24 cellular contexts compared by ENCODE assay signal in the genomic region with DNA sequence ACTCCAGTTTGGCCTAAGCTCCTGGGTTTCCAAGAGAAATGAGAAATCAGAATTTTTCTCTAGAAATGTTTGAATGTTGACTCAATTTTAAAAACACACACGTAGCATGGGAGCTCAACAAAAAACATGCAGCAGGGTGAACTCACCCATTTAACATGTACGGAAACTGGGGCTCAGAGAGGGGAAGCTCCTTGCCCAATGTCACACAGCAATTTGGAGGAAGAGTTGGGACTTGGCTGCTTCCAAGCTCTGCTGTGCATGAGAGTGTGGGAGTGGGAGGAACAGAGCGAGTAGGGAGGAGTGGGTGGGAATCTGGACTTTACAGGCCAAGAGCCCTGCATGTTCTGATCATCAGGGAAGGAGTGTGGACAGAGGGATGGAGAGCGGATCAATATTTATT. TPM values are rescaled to one million over a fixed set of nuclear protein-coding genes. Genes with fewer than 3 reads are reported as not detected.
DNase-seq lines count a peak whose midpoint lies in the region; ATAC-seq and TF ChIP-seq lines count a peak whose summit lies in the region.
"Had no signal": no experiment of that assay in that cellular context is flagged by ENCODE, and none has a peak within 500 bp of the region (broad histone marks: within the 10 kb centered on the region; RNA-seq: fewer than 3 reads in every experiment).

No MANE protein-coding gene starts in this region.

- intact Hi-C loops in activated T-helper 1 cell treated with anti-CD3 and anti-CD28 coated beads, Interleukin-12 subunit alpha, Interleukin-12 subunit beta, Interleukin-2, Interleukin-4 antibody, amounts not matched to agents 30 ng/mL and 10 ng/mL and 1 ng/mL, durations not matched to agents 14 hours and 24 hours and 36 hours (cut with micrococcal nuclease) = no loop called here
- intact Hi-C loops in natural killer cell (cut with micrococcal nuclease) (no loop called here), posterior vena cava (cut with DNase I) (loop anchor here in 1 of 2 donors (10.0 kb wide), 1 partner anchor 69 kb away; a partner anchor contains a TSS)

- no peak for ATAC-seq in stimulated activated naive CD8-positive, alpha-beta T cell treated with anti-CD3 and anti-CD28 coated beads, Interleukin-15, Interleukin-2, amounts not matched to agents 100 U/mL and 50 U/mL, for 24 hours
- no peak for ATAC-seq in natural killer cell
- ATAC-seq in HG02588 (IDR thresholded peaks at IDR 0.05; ENCODE audit: unreplicated experiment) = no peak
- ATAC-seq in omental fat pad (ENCODE audit: low FRiP score) = no peak

- no peaks in the 10 kb centered on the region for H3K27me3 Mint-ChIP-seq in stimulated activated naive CD8-positive, alpha-beta T cell treated with anti-CD3 and anti-CD28 coated beads, Interleukin-15, Interleukin-2, amounts not matched to agents 100 ng/mL and 50 ng/mL, for 24 hours
- H3K27me3 Mint-ChIP-seq in activated T-helper 1 cell treated with anti-CD3 and anti-CD28 coated beads, Interleukin-12 subunit alpha, Interleukin-12 subunit beta, Interleukin-2, Interleukin-4 antibody, amounts not matched to agents 30 ng/mL and 10 ng/mL and 1 ng/mL, durations not matched to agents 14 hours and 24 hours and 36 hours (ENCODE audit: insufficient read depth) = no peaks in the 10 kb centered on the region
- H3K27me3 Mint-ChIP-seq in natural killer cell (ENCODE audit: low read depth in 2 of 2) = no peaks in the 10 kb centered on the region

- H3K9me3 Mint-ChIP-seq in stimulated activated naive CD8-positive, alpha-beta T cell treated with anti-CD3 and anti-CD28 coated beads, Interleukin-15, Interleukin-2, amounts not matched to agents 100 ng/mL and 50 ng/mL, for 24 hours = no peaks in the 10 kb centered on the region
- H3K9me3 Mint-ChIP-seq in activated T-helper 1 cell treated with anti-CD3 and anti-CD28 coated beads, Interleukin-12 subunit alpha, Interleukin-12 subunit beta, Interleukin-2, Interleukin-4 antibody, amounts not matched to agents 30 ng/mL and 10 ng/mL and 1 ng/mL, durations not matched to agents 14 hours and 24 hours and 36 hours = no peaks in the 10 kb centered on the region
- no peaks in the 10 kb centered on the region for H3K9me3 Mint-ChIP-seq in natural killer cell

- DNase-seq in stimulated activated naive CD8-positive, alpha-beta T cell treated with anti-CD3 and anti-CD28 coated beads, Interleukin-15, Interleukin-2, amounts not matched to agents 100 U/mL and 50 U/mL, for 24 hours = no peak
- DNase-seq in activated T-helper 1 cell treated with anti-CD3 and anti-CD28 coated beads, Interleukin-12 subunit alpha, Interleukin-12 subunit beta, Interleukin-2, Interleukin-4 antibody, amounts not matched to agents 30 ng/mL and 10 ng/mL and 1 ng/mL, durations not matched to agents 14 hours and 24 hours and 36 hours (ENCODE audit: low spot score) = no peak
- DNase-seq in natural killer cell = no peak
- no peak for DNase-seq in posterior vena cava (ENCODE audit: low spot score)
- DNase-seq in pons (ENCODE audit: low spot score) = no peak
- no peak for DNase-seq in omental fat pad (ENCODE audit: low spot score)
- DNase-seq: dermis blood vessel endothelial cell; hippocampal formation; islet precursor cell; NCI-H1105 treated with DMSO at 0.1 percent for 48 hours; NCI-H526; SHP77; stimulated activated CD4-positive, alpha-beta T cell treated with anti-CD3 and anti-CD28 coated beads, Interleukin-2, amount 100 ng/mL, for 48 hours; substantia nigra; T-helper 2 cell; WERI-Rb-1 had no signal

- H3K36me3 Mint-ChIP-seq in stimulated activated naive CD8-positive, alpha-beta T cell treated with anti-CD3 and anti-CD28 coated beads, Interleukin-15, Interleukin-2, amounts not matched to agents 100 ng/mL and 50 ng/mL, for 24 hours (ENCODE audit: low read depth) = peaks cover 47% of the 10 kb centered on the region
- peaks cover 29% of the 10 kb centered on the region for H3K36me3 Mint-ChIP-seq in activated T-helper 1 cell treated with anti-CD3 and anti-CD28 coated beads, Interleukin-12 subunit alpha, Interleukin-12 subunit beta, Interleukin-2, Interleukin-4 antibody, amounts not matched to agents 30 ng/mL and 10 ng/mL and 1 ng/mL, durations not matched to agents 14 hours and 24 hours and 36 hours (ENCODE audit: low read depth)
- no peaks in the 10 kb centered on the region for H3K36me3 Mint-ChIP-seq in natural killer cell

- peaks cover 86% of the 10 kb centered on the region for H3K4me1 Mint-ChIP-seq in stimulated activated naive CD8-positive, alpha-beta T cell treated with anti-CD3 and anti-CD28 coated beads, Interleukin-15, Interleukin-2, amounts not matched to agents 100 ng/mL and 50 ng/mL, for 24 hours (ENCODE audit: low read depth)
- peaks cover 78% of the 10 kb centered on the region for H3K4me1 Mint-ChIP-seq in activated T-helper 1 cell treated with anti-CD3 and anti-CD28 coated beads, Interleukin-12 subunit alpha, Interleukin-12 subunit beta, Interleukin-2, Interleukin-4 antibody, amounts not matched to agents 30 ng/mL and 10 ng/mL and 1 ng/mL, durations not matched to agents 14 hours and 24 hours and 36 hours (ENCODE audit: low read depth)
- peaks cover 78 to 86% of the 10 kb centered on the region in 2 donors for H3K4me1 Mint-ChIP-seq in natural killer cell

- peak overlapping the region; percentile 71 for H3K27ac Mint-ChIP-seq in stimulated activated naive CD8-positive, alpha-beta T cell treated with anti-CD3 and anti-CD28 coated beads, Interleukin-15, Interleukin-2, amounts not matched to agents 100 ng/mL and 50 ng/mL, for 24 hours
- peak overlapping the region; percentile 40 for H3K27ac Mint-ChIP-seq in activated T-helper 1 cell treated with anti-CD3 and anti-CD28 coated beads, Interleukin-12 subunit alpha, Interleukin-12 subunit beta, Interleukin-2, Interleukin-4 antibody, amounts not matched to agents 30 ng/mL and 10 ng/mL and 1 ng/mL, durations not matched to agents 14 hours and 24 hours and 36 hours
- peak overlapping the region; percentile 92 to 94 for H3K27ac Mint-ChIP-seq in natural killer cell

- H3K4me3 Mint-ChIP-seq in stimulated activated naive CD8-positive, alpha-beta T cell treated with anti-CD3 and anti-CD28 coated beads, Interleukin-15, Interleukin-2, amounts not matched to agents 100 ng/mL and 50 ng/mL, for 24 hours = no peak overlapping the region
- H3K4me3 Mint-ChIP-seq in activated T-helper 1 cell treated with anti-CD3 and anti-CD28 coated beads, Interleukin-12 subunit alpha, Interleukin-12 subunit beta, Interleukin-2, Interleukin-4 antibody, amounts not matched to agents 30 ng/mL and 10 ng/mL and 1 ng/mL, durations not matched to agents 14 hours and 24 hours and 36 hours = no peak overlapping the region
- H3K4me3 Mint-ChIP-seq in natural killer cell = peak overlapping the region; percentile 82

- TF ChIP-seq CTCF in natural killer cell (IDR thresholded peaks at IDR 0.05) (no peak), omental fat pad (IDR thresholded peaks at IDR 0.05) (no peak)

RNA-seq across cellular contexts. Expression of a gene that starts 5.9 kb away (rescaled TPM):
- 36.1 and 37.0 TPM in 2 replicates for total RNA-seq in activated T-helper 1 cell treated with anti-CD3 and anti-CD28 coated beads, Interleukin-12 subunit alpha, Interleukin-12 subunit beta, Interleukin-2, Interleukin-4 antibody, amounts not matched to agents 30 ng/mL and 10 ng/mL and 1 ng/mL, durations not matched to agents 14 hours and 24 hours and 36 hours
- total RNA-seq in natural killer cell = 100 to 1,000 TPM; 145 to 206 (median 155) TPM
- 10 to 100 TPM; 24.5 to 33.8 TPM for total RNA-seq in posterior vena cava
- 100 to 1,000 TPM in 1 of 4 donors, 10 to 100 TPM in 3; 39.5 to 101 (median 73.3) TPM for total RNA-seq in omental fat pad

RNA-seq across cellular contexts. Expression of a gene that starts 33.8 kb away (rescaled TPM):
- total RNA-seq in activated T-helper 1 cell treated with anti-CD3 and anti-CD28 coated beads, Interleukin-12 subunit alpha, Interleukin-12 subunit beta, Interleukin-2, Interleukin-4 antibody, amounts not matched to agents 30 ng/mL and 10 ng/mL and 1 ng/mL, durations not matched to agents 14 hours and 24 hours and 36 hours = not detected in 2 replicates
- total RNA-seq in natural killer cell = not detected
- total RNA-seq in posterior vena cava = 1 to 10 TPM; 1.7 to 2.5 TPM
- 1 to 10 TPM in 3 of 4 donors, under 1 TPM in 1; 0.96 to 2.2 (median 1.9) TPM for total RNA-seq in omental fat pad
- total RNA-seq: bronchial epithelial cell, Daoy, dermis blood vessel endothelial cell, myocyte, vagina had no signal

RNA-seq across cellular contexts. Expression of a gene that starts 37.8 kb away (rescaled TPM):
- total RNA-seq in activated T-helper 1 cell treated with anti-CD3 and anti-CD28 coated beads, Interleukin-12 subunit alpha, Interleukin-12 subunit beta, Interleukin-2, Interleukin-4 antibody, amounts not matched to agents 30 ng/mL and 10 ng/mL and 1 ng/mL, durations not matched to agents 14 hours and 24 hours and 36 hours = not detected in 2 replicates
- total RNA-seq in natural killer cell (under 1 TPM in 1 of 3 donors, not detected in 2; 0.59 TPM), posterior vena cava (not detected), omental fat pad (not detected)
- total RNA-seq: bronchial epithelial cell, Daoy, dermis blood vessel endothelial cell, lung microvascular endothelial cell, myocyte, skeletal muscle tissue, vagina had no signal

Comparison
In these comparisons a context has a peak if more than half of its experiments do, and no peak if none do; other contexts are left out.
1. H3K27ac Mint-ChIP-seq: peak in every context shown above with its lines; median percentile 93 in natural killer cell; 71 in stimulated activated naive CD8-positive, alpha-beta T cell treated with anti-CD3 and anti-CD28 coated beads, Interleukin-15, Interleukin-2, amounts not matched to agents 100 ng/mL and 50 ng/mL, for 24 hours; 40 in activated T-helper 1 cell treated with anti-CD3 and anti-CD28 coated beads, Interleukin-12 subunit alpha, Interleukin-12 subunit beta, Interleukin-2, Interleukin-4 antibody, amounts not matched to agents 30 ng/mL and 10 ng/mL and 1 ng/mL, durations not matched to agents 14 hours and 24 hours and 36 hours.